Comparison of ENCODE assay signal across 10 cellular contexts in the genomic region with DNA sequence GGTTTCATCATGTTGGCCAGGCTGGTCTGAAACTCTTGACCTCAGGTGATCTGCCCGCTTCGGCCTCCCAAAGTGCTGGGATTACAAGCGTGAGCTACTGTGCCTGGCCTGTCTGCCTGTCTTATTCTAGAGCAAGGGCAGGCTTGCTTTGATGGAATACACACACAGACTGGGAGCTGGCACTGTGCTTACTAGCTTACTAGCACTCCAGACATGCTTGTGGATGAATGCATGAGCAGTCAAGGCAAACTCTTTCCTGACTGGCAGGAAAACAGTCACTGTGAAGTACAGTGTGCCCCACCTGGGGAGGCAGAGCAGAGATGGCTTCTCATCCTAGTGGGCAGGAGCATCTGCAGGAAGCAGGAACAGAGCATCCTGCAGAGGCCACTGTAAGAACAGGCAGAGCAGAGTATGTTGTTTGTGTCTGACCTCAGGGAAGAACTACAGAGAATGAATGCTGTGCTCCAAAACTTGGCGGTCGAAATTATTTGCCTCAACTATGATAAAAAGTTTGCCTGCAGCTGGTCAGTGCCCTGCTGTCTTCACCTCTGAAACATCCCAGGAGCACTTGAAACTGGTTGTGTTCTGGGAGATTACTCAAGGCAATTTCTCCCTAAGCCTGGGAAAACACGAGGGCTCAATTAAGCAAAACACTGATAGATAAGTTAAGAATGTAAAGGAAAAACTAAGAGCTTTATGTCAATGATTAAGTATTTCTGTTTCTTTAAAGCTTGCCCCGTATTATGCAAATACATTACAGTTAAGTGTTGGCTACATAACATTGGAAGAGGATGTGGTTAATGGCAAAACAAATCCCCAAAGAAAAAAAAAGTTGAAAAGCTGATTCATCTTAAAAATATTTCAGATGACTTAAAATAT.
A peak's percentile ranks its signal among the peaks of the same experiment; 100 is the strongest.
DNase-seq lines count a peak whose midpoint lies in the region; ATAC-seq and TF ChIP-seq lines count a peak whose summit lies in the region.
"Had no signal": no experiment of that assay in that cellular context is flagged by ENCODE, and none has a peak within 500 bp of the region (broad histone marks: within the 10 kb centered on the region; RNA-seq: fewer than 3 reads in every experiment).

No MANE protein-coding gene starts in this region.

- no peaks in the 10 kb centered on the region for H3K36me3 ChIP-seq in hepatocyte (replicated peaks; ENCODE audit: insufficient read depth, low read depth)

- no peak for ATAC-seq in GM19324 (IDR thresholded peaks at IDR 0.05; ENCODE audit: low FRiP score, unreplicated experiment)
- ATAC-seq in HG02973 (IDR thresholded peaks at IDR 0.05; ENCODE audit: unreplicated experiment) = no peak

- H3K27me3 ChIP-seq in hepatocyte = no peaks in the 10 kb centered on the region

- peaks cover 27% of the 10 kb centered on the region for H3K4me1 Mint-ChIP-seq in type B pancreatic cell (ENCODE audit: unreplicated experiment)

- 35% methylated on average over 7 of the region's 7 CpGs for WGBS in hepatocyte (ENCODE audit: low lambda C conversion rate, missing lambda C conversion rate)

- peak overlapping the region; percentile 83 for H3K27ac Mint-ChIP-seq in type B pancreatic cell
- H3K27ac Mint-ChIP-seq: activated naive CD8-positive, alpha-beta T cell had no signal

- peak overlapping the region; percentile 35 for H3K4me3 Mint-ChIP-seq in type B pancreatic cell
- H3K4me3 Mint-ChIP-seq: activated naive CD8-positive, alpha-beta T cell had no signal

- no peaks in the 10 kb centered on the region for H3K79me2 ChIP-seq in hepatocyte

- H3K4me2 ChIP-seq in hepatocyte = no peak overlapping the region

- no peak overlapping the region for H2AFZ ChIP-seq in hepatocyte

- H3K27me3 Mint-ChIP-seq in type B pancreatic cell = peaks cover 2% of the 10 kb centered on the region
- H3K27me3 Mint-ChIP-seq: activated naive CD8-positive, alpha-beta T cell had no signal

- peaks cover 3% of the 10 kb centered on the region for H3K36me3 Mint-ChIP-seq in type B pancreatic cell
- H3K36me3 Mint-ChIP-seq: activated naive CD8-positive, alpha-beta T cell had no signal

- no peaks in the 10 kb centered on the region for H3K9me2 ChIP-seq in hepatocyte (replicated peaks; ENCODE audit: insufficient read depth)

- H3K27ac ChIP-seq in VCaP = no peak overlapping the region
- peak overlapping the region; percentile 67 for H3K27ac ChIP-seq in hepatocyte
- H3K27ac ChIP-seq: C4-2B had no signal

- H3K4me3 ChIP-seq in hepatocyte = no peak overlapping the region

- peaks cover 5% of the 10 kb centered on the region for H3K9me3 Mint-ChIP-seq in type B pancreatic cell

- H3K4me1 ChIP-seq in hepatocyte (ENCODE audit: insufficient read depth) = peaks cover 22% of the 10 kb centered on the region

- DNase-seq in NCI-H345 (lab: John Stamatoyannopoulos, UW) (peak; percentile 4), NCI-H345 treated with DMSO at 0.1 percent for 48 hours (lab: John Stamatoyannopoulos, UW; ENCODE audit: unreplicated experiment) (no peak), hepatocyte (ENCODE audit: low spot score) (peak; percentile 63), type B pancreatic cell (ENCODE audit: extremely low spot score, unreplicated experiment) (no peak)
- DNase-seq in stimulated activated CD8-positive, alpha-beta memory T cell treated with anti-CD3 and anti-CD28 coated beads, Interleukin-4, amount 100 ng/mL, for 48 hours = no peak

- H3K9me3 ChIP-seq in hepatocyte (ENCODE audit: low read depth) = no peaks in the 10 kb centered on the region

- TF ChIP-seq CTCF in VCaP (conservative IDR thresholded peaks at IDR 0.05) = peak; percentile 38; the same call in 1 of the 2 replicates
- peak; percentile 55 for TF ChIP-seq CTCF in hepatocyte (IDR thresholded peaks at IDR 0.05; ENCODE audit: poor library complexity)
- TF ChIP-seq CTCF in type B pancreatic cell (conservative IDR thresholded peaks at IDR 0.05) = no peak

- H4K20me1 ChIP-seq in hepatocyte (ENCODE audit: insufficient read depth, poor library complexity, severe bottlenecking) = no peaks in the 10 kb centered on the region

Comparison
In these comparisons a context has a peak if more than half of its experiments do, and no peak if none do; other contexts are left out.
1. DNase-seq: peak in NCI-H345 (single experiment) and hepatocyte (single experiment); none in NCI-H345 treated with DMSO at 0.1 percent for 48 hours (single experiment), type B pancreatic cell (single experiment) and stimulated activated CD8-positive, alpha-beta memory T cell treated with anti-CD3 and anti-CD28 coated beads, Interleukin-4, amount 100 ng/mL, for 48 hours (single experiment).